Comparison of ENCODE assay signal across 21 cellular contexts in the genomic region with DNA sequence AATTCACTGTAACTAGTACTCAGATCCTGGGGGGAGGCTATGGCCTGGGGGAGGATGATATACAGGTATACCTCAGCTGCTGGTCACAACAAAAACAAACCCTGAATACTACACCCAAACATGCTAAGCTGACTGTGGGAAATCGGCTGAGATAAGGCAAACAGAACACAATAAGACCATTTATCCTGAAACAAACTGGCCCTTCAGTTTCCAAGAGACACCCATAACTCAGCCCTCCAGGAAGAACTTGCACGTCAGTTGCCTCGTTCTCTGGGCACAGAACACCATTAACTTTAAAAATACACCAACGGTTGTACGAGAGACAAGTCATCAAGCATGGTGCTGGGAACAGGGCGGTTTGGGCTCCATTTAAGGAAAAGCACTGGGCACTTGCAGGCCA. TPM values are rescaled to one million over a fixed set of nuclear protein-coding genes. Genes with fewer than 3 reads are reported as not detected.
DNase-seq lines count a peak whose midpoint lies in the region; FAIRE-seq and TF ChIP-seq lines count a peak whose summit lies in the region.
"Had no signal": no experiment of that assay in that cellular context is flagged by ENCODE, and none has a peak within 500 bp of the region (broad histone marks: within the 10 kb centered on the region; RNA-seq: fewer than 3 reads in every experiment).

No MANE protein-coding gene starts in this region.

- H3K9ac ChIP-seq in OCI-LY3 (ENCODE audit: low read length): peak overlapping the region; percentile 68
- no peak overlapping the region for H3K9ac ChIP-seq in neural progenitor cell

- H3K4me3 Mint-ChIP-seq in neural progenitor cell: no peak overlapping the region

- DNase-seq in GM12892 (ENCODE audit: insufficient read length): no peak
- DNase-seq in epidermal melanocyte (ENCODE audit: insufficient read length, low spot score): peak; percentile 67
- no peak for DNase-seq in neural progenitor cell (ENCODE audit: low spot score)
- no peak for DNase-seq in small intestine
- DNase-seq in germinal center (ENCODE audit: low spot score): no peak
- DNase-seq in NCI-H1417 treated with DMSO at 0.1 percent for 48 hours (lab: John Stamatoyannopoulos, UW): no peak
- DNase-seq: EL, GF-D8, KBM-7, NCI-H1092, NCI-H1436 treated with DMSO at 0.1 percent for 48 hours, NCI-H1930, NCI-H748 treated with DMSO at 0.1 percent for 48 hours had no signal

- H3K36me3 ChIP-seq in OCI-LY3 (replicated peaks; ENCODE audit: low read depth, low read length): peaks cover 75% of the 10 kb centered on the region
- no peaks in the 10 kb centered on the region for H3K36me3 ChIP-seq in neural progenitor cell
- no peaks in the 10 kb centered on the region for H3K36me3 ChIP-seq in small intestine (ENCODE audit: control insufficient read depth in 2 of 2, insufficient read depth in 2 of 2, low read length in 2 of 2)
- H3K36me3 ChIP-seq: HAP-1, SJSA1 had no signal

- H3K4me2 ChIP-seq in OCI-LY3 (ENCODE audit: low read length) (peak overlapping the region; percentile 46; the same call in 1 of the 2 replicates), neural progenitor cell (no peak overlapping the region)

- peaks cover 12% of the 10 kb centered on the region for H3K4me1 Mint-ChIP-seq in neural progenitor cell

- TF ChIP-seq POLR2A in GM12892 (IDR thresholded peaks at IDR 0.05; ENCODE audit: low read depth, low read length): no peak

- no peaks in the 10 kb centered on the region for H3F3A ChIP-seq in neural progenitor cell (ENCODE audit: low read depth)

- H3K36me3 Mint-ChIP-seq in neural progenitor cell: no peaks in the 10 kb centered on the region

- H3K4me1 ChIP-seq in OCI-LY3 (ENCODE audit: low read length) (peaks cover 65% of the 10 kb centered on the region), neural progenitor cell (peaks cover 8% of the 10 kb centered on the region), small intestine (ENCODE audit: control insufficient read depth in 2 of 2, insufficient read depth in 1 of 2, low read depth in 1 of 2, low read length in 1 of 2) (no peaks in the 10 kb centered on the region)
- H3K4me1 ChIP-seq: HAP-1, SJSA1 had no signal

- H4K20me1 ChIP-seq in OCI-LY3 (ENCODE audit: insufficient read depth, low read length) (no peaks in the 10 kb centered on the region), neural progenitor cell (ENCODE audit: low read depth) (no peaks in the 10 kb centered on the region)

- no peak overlapping the region for H2AFZ ChIP-seq in OCI-LY3 (ENCODE audit: low read depth, low read length)
- H2AFZ ChIP-seq in neural progenitor cell (replicated peaks): peak overlapping the region; percentile 76

- 48 to 65% (median 65%) methylated on average over 6 of the region's 6 CpGs for WGBS in small intestine, 3 donors

- no peak overlapping the region for H3K27ac Mint-ChIP-seq in neural progenitor cell

- TF ChIP-seq CTCF in OCI-LY3 (IDR thresholded peaks at IDR 0.05; ENCODE audit: low read depth, low read length) (no peak), neural progenitor cell (IDR thresholded peaks at IDR 0.05) (no peak)

- H3K27ac ChIP-seq in OCI-LY3 (ENCODE audit: low read length): peak overlapping the region; percentile 100
- no peak overlapping the region for H3K27ac ChIP-seq in neural progenitor cell
- H3K27ac ChIP-seq in small intestine (ENCODE audit: low read depth in 1 of 2, low read length in 1 of 2): no peak overlapping the region
- H3K27ac ChIP-seq: C4-2B, HL-60, SJSA1 had no signal

- H3K27me3 ChIP-seq in OCI-LY3 (ENCODE audit: low read depth, low read length) (no peaks in the 10 kb centered on the region), neural progenitor cell (no peaks in the 10 kb centered on the region), small intestine (ENCODE audit: control insufficient read depth in 2 of 2, insufficient read depth in 2 of 2, low read length in 2 of 2) (no peaks in the 10 kb centered on the region)

- no peaks in the 10 kb centered on the region for H3K9me3 Mint-ChIP-seq in neural progenitor cell

- H3K9me3 ChIP-seq in OCI-LY3 (ENCODE audit: insufficient read depth, low read length) (peaks cover 13% of the 10 kb centered on the region; the same call in 1 of the 2 replicates), neural progenitor cell (ENCODE audit: low read depth) (no peaks in the 10 kb centered on the region), small intestine (ENCODE audit: control insufficient read depth, low read depth) (no peaks in the 10 kb centered on the region)
- H3K9me3 ChIP-seq: HAP-1 had no signal

- H3K27me3 Mint-ChIP-seq in neural progenitor cell (ENCODE audit: insufficient read depth, low read depth): peaks cover 11% of the 10 kb centered on the region

- no peak overlapping the region for H3K4me3 ChIP-seq in OCI-LY3 (ENCODE audit: low read length)
- no peak overlapping the region for H3K4me3 ChIP-seq in neural progenitor cell
- H3K4me3 ChIP-seq in small intestine (ENCODE audit: low read depth in 1 of 2, low read length in 2 of 2): no peak overlapping the region
- H3K4me3 ChIP-seq: HAP-1, SJSA1 had no signal

- peak; percentile 77 for FAIRE-seq in GM12892 (lab: Jason Lieb, UNC)
- FAIRE-seq in small intestine (lab: Jason Lieb, UNC): no peak
- FAIRE-seq: A204.1, RCC 7860 had no signal

- H3K79me2 ChIP-seq in OCI-LY3 (ENCODE audit: low read length) (peaks cover 57% of the 10 kb centered on the region), neural progenitor cell (ENCODE audit: low read depth) (no peaks in the 10 kb centered on the region)

RNA-seq across cellular contexts. Expression of gene KCNMA1, which starts 24.1 kb away (rescaled TPM):
- polyA plus RNA-seq in GM12892 (2012; ENCODE audit: missing spikeins): 31.4 TPM
- total RNA-seq in neural progenitor cell (ENCODE audit: low replicate concordance): 2.4 and 3.7 TPM in 2 replicates
- 1 to 10 TPM; 2.7 to 8.6 (median 6.9) TPM for polyA plus RNA-seq in small intestine
- total RNA-seq: OCI-LY7 had no signal
